2 cellular contexts compared by ENCODE assay signal in genomic region chr3:187352581-187353575, GRCh38.
TF ChIP-seq lines count a peak whose summit lies in the region.

No MANE protein-coding gene starts in this region.

TF ChIP-seq in IMR-90, 13 proteins besides CTCF, POLR2A, EP300 and RAD21 (continued from another document):
- no peak for TF ChIP-seq USF2 (IDR thresholded peaks at IDR 0.05; ENCODE audit: low read depth, low read length)
- no peak for TF ChIP-seq MXI1 (IDR thresholded peaks at IDR 0.05; ENCODE audit: borderline replicate concordance, low read depth, low read length)
- TF ChIP-seq RFX5 (IDR thresholded peaks at IDR 0.05; ENCODE audit: low read depth, low read length): no peak
- no peak for TF ChIP-seq SMC3 (IDR thresholded peaks at IDR 0.05; ENCODE audit: low read depth, low read length)
- no peak for TF ChIP-seq RCOR1 (IDR thresholded peaks at IDR 0.05; ENCODE audit: insufficient replicate concordance, low read length)
- no peak for TF ChIP-seq ELK1 (IDR thresholded peaks at IDR 0.05; ENCODE audit: borderline replicate concordance, low read depth, low read length)
- no peak for TF ChIP-seq CHD1 (IDR thresholded peaks at IDR 0.05; ENCODE audit: low read depth, low read length)

TF ChIP-seq in GM23338, 12 proteins besides CTCF, POLR2A, EP300 and RAD21 (continued from another document):
- no peak for TF ChIP-seq NANOG (IDR thresholded peaks at IDR 0.05; ENCODE audit: borderline replicate concordance)
- no peak for TF ChIP-seq ZNF462 (CRISPR knock-in tag; IDR thresholded peaks at IDR 0.05)
- no peak for TF ChIP-seq ZNF331 (CRISPR knock-in tag; IDR thresholded peaks at IDR 0.05; ENCODE audit: low read depth)
- no peak for TF ChIP-seq EZH2 (IDR thresholded peaks at IDR 0.05; ENCODE audit: low read depth, unreplicated experiment)
- TF ChIP-seq ZNF114 (CRISPR knock-in tag; IDR thresholded peaks at IDR 0.05): no peak
- no peak for TF ChIP-seq STAT1 (IDR thresholded peaks at IDR 0.05; ENCODE audit: unreplicated experiment)
- TF ChIP-seq EZH2phosphoT487 (IDR thresholded peaks at IDR 0.05; ENCODE audit: unreplicated experiment): no peak
- TF ChIP-seq POLR2AphosphoS5 (IDR thresholded peaks at IDR 0.05; ENCODE audit: low read depth): no peak
- TF ChIP-seq CREB1 (CRISPR knock-in tag; IDR thresholded peaks at IDR 0.05; ENCODE audit: low read depth): no peak
- no peak for TF ChIP-seq REST (IDR thresholded peaks at IDR 0.05; ENCODE audit: unreplicated experiment)
